In the genomic region with DNA sequence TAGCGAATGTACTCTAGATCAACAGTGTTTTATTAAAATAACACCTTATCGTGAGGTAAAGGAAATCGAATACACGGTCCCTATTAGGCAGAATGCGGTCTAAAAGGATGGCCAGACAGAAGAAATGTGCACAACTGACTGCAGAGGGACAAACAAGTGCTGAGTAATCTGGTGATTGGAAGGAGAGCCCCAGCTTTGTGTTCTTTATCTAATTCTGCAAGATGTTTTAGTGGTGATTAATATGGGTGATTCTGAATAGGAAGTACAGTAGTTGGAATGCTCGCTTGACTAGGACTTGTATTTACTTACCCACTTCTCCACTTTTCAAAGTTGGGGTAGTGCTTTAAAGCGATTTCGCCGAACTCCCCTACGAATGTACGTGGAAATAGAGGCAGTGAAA, we compare ENCODE assay signal across 8 cellular contexts. TPM values are rescaled to one million over a fixed set of nuclear protein-coding genes. Genes with fewer than 3 reads are reported as not detected.
DNase-seq lines count a peak whose midpoint lies in the region; ATAC-seq and TF ChIP-seq lines count a peak whose summit lies in the region.

No MANE protein-coding gene starts in this region.

- DNase-seq in heart right ventricle: no peak
- DNase-seq in Right ventricle myocardium inferior (ENCODE audit: missing footprints): no peak
- DNase-seq in erythroblast (lab: John Stamatoyannopoulos, UW): peak; percentile 67 to 84
- DNase-seq in omental fat pad (ENCODE audit: low spot score): no peak
- DNase-seq in activated effector memory CD4-positive, alpha-beta T cell treated with anti-CD3 and anti-CD28 coated beads, Interleukin-2, amount 50 U/mL, for 16 hours: no peak
- no peak for DNase-seq in NCI-H2196 treated with DMSO at 0.1 percent for 48 hours (lab: John Stamatoyannopoulos, UW; ENCODE audit: unreplicated experiment)

- intact Hi-C loops in heart right ventricle (cut with DNase I) (no loop called here), Right ventricle myocardium inferior (cut with DNase I) (loop anchor here (10.0 kb wide), 1 partner anchor 78 kb away; no protein-coding TSS in a partner anchor)

- H3K9me3 ChIP-seq in heart right ventricle: no peaks in the 10 kb centered on the region

- no peaks in the 10 kb centered on the region for H3K36me3 ChIP-seq in heart right ventricle

- TF ChIP-seq CTCF in heart right ventricle (IDR thresholded peaks at IDR 0.05) (no peak), omental fat pad (IDR thresholded peaks at IDR 0.05) (no peak)

- no peaks in the 10 kb centered on the region for H3K27me3 ChIP-seq in heart right ventricle

- H3K4me3 ChIP-seq in heart right ventricle: peak overlapping the region; percentile 53 to 88 (median 76)

- H3K27ac ChIP-seq in heart right ventricle: peak overlapping the region in 8 of 10 donors; percentile 80 to 95 (median 94)

- H3K4me1 ChIP-seq in heart right ventricle: peaks cover 0 to 45% (median 12%) of the 10 kb centered on the region in 9 donors

- TF ChIP-seq POLR2A in erythroblast (IDR thresholded peaks at IDR 0.05; ENCODE audit: low read length): peak; percentile 48

- WGBS in heart right ventricle, 2 donors: 3% methylated on average over 11 of the region's 11 CpGs

- ATAC-seq in heart right ventricle: no peak
- no peak for ATAC-seq in Right ventricle myocardium inferior
- ATAC-seq in SK-N-SH treated with all-trans-retinoic acid at 6 μM for 48 hours: peak; percentile 29
- ATAC-seq in omental fat pad (ENCODE audit: low FRiP score): peak; percentile 23
- ATAC-seq in HG02588 (IDR thresholded peaks at IDR 0.05; ENCODE audit: unreplicated experiment): no peak

TF ChIP-seq in SK-N-SH treated with all-trans-retinoic acid at 6 μM for 48 hours, 23 proteins besides CTCF, POLR2A, EP300 and RAD21:
- TF ChIP-seq TCF4 (CRISPR knock-in tag; IDR thresholded peaks at IDR 0.05; ENCODE audit: borderline replicate concordance) (no peak), ZNF565 (CRISPR knock-in tag; conservative IDR thresholded peaks at IDR 0.05; ENCODE audit: low read depth) (no peak), ZC3H10 (CRISPR knock-in tag; IDR thresholded peaks at IDR 0.05) (no peak), ZNF70 (CRISPR knock-in tag; IDR thresholded peaks at IDR 0.05) (no peak), CSDC2 (CRISPR knock-in tag; IDR thresholded peaks at IDR 0.05) (no peak), RARB (CRISPR knock-in tag; IDR thresholded peaks at IDR 0.05) (no peak), PATZ1 (CRISPR knock-in tag; IDR thresholded peaks at IDR 0.05; ENCODE audit: borderline replicate concordance) (no peak), SNAI2 (CRISPR knock-in tag; IDR thresholded peaks at IDR 0.05) (no peak), GLIS3 (CRISPR knock-in tag; IDR thresholded peaks at IDR 0.05) (no peak), OSR1 (CRISPR knock-in tag; IDR thresholded peaks at IDR 0.05) (no peak), BACH2 (CRISPR knock-in tag; IDR thresholded peaks at IDR 0.05; ENCODE audit: borderline replicate concordance) (no peak), TSHZ2 (CRISPR knock-in tag; IDR thresholded peaks at IDR 0.05) (no peak), PPARA (CRISPR knock-in tag; IDR thresholded peaks at IDR 0.05; ENCODE audit: borderline replicate concordance) (no peak), ESRRG (CRISPR knock-in tag; IDR thresholded peaks at IDR 0.05) (no peak)
- TF ChIP-seq, protein P1, sequence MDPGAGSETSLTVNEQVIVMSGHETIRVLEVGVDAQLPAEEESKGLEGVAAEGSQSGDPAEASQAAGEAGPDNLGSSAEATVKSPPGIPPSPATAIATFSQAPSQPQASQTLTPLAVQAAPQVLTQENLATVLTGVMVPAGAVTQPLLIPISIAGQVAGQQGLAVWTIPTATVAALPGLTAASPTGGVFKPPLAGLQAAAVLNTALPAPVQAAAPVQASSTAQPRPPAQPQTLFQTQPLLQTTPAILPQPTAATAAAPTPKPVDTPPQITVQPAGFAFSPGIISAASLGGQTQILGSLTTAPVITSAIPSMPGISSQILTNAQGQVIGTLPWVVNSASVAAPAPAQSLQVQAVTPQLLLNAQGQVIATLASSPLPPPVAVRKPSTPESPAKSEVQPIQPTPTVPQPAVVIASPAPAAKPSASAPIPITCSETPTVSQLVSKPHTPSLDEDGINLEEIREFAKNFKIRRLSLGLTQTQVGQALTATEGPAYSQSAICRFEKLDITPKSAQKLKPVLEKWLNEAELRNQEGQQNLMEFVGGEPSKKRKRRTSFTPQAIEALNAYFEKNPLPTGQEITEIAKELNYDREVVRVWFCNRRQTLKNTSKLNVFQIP (CRISPR knock-in tag; IDR thresholded peaks at IDR 0.05; ENCODE audit: borderline replicate concordance, low read depth): no peak

RNA-seq across cellular contexts. Expression of gene WDR44, which starts 1.2 kb away (rescaled TPM):
- total RNA-seq in heart right ventricle (10 to 100 TPM; 11.1 to 15.7 (median 14.6) TPM), Right ventricle myocardium inferior (12.4 TPM), omental fat pad (10 to 100 TPM; 16.3 to 21.2 (median 19.7) TPM)
- polyA plus RNA-seq in heart right ventricle: 1 to 10 TPM; 3.8 to 4.2 TPM

Comparison
In these comparisons a context has a peak if more than half of its experiments do, and no peak if none do; other contexts are left out.
1. ATAC-seq: peak in SK-N-SH treated with all-trans-retinoic acid at 6 μM for 48 hours (single experiment) and omental fat pad (single experiment); none in heart right ventricle (0 of 8), Right ventricle myocardium inferior (single experiment) and HG02588 (single experiment).
2. DNase-seq: peak in erythroblast (2 of 2); none in heart right ventricle (0 of 2), Right ventricle myocardium inferior (single experiment), omental fat pad (single experiment), activated effector memory CD4-positive, alpha-beta T cell treated with anti-CD3 and anti-CD28 coated beads, Interleukin-2, amount 50 U/mL, for 16 hours (single experiment) and NCI-H2196 treated with DMSO at 0.1 percent for 48 hours (single experiment).